ENCODE assay signal across 20 cellular contexts in the genomic region with DNA sequence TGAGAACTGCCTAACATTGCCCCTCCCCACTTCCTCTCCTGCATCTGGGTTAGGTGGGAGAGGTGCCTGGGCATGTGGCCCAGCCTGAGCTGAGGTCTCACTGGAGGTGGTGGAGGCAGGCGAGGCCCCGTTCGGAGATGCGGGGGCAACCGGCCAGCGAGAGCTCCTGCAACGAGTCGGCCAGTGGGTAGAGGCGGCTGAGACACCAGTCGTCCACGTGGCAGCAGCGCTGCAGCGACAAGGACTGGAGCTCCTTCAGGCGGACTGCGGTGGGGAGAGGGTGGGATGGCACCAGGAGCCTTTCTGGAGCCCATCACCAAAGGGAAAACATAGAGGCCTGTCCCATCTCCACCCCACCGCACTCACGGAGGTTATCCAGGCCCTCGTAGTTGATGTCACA. TPM values are rescaled to one million over a fixed set of nuclear protein-coding genes. Genes with fewer than 3 reads are reported as not detected.
DNase-seq lines count a peak whose midpoint lies in the region; ATAC-seq and TF ChIP-seq lines count a peak whose summit lies in the region.
"Had no signal": no experiment of that assay in that cellular context is flagged by ENCODE, and none has a peak within 500 bp of the region (broad histone marks: within the 10 kb centered on the region; RNA-seq: fewer than 3 reads in every experiment).

No MANE protein-coding gene starts in this region.

- H3K4me1 ChIP-seq in HEK293 (ENCODE audit: control insufficient read depth, insufficient read depth, low read length) (no peaks in the 10 kb centered on the region), Karpas-422 (ENCODE audit: low read length) (peaks cover 4% of the 10 kb centered on the region), right atrium auricular region (peaks cover 0 to 19% of the 10 kb centered on the region in 2 donors), BE2C (no peaks in the 10 kb centered on the region)
- H3K4me1 ChIP-seq: Caco-2, HAP-1 had no signal

- CTCF ChIA-PET in HEK293 (lab: Yijun Ruan, JAX) = interaction anchor here (0.6 to 1.5 kb wide), 3 partner anchors 31 to 958 kb away, joined by 3 to 10 read pairs (median 5); no protein-coding TSS in a partner anchor

- no peak overlapping the region for H3K4me2 ChIP-seq in Karpas-422 (ENCODE audit: low read depth, low read length, poor library complexity, severe bottlenecking)
- H3K4me2 ChIP-seq: BLaER1 treated with 17β-estradiol and CSF1 and Interleukin-3, amounts not matched to agents 10 nM and 100 nM had no signal

- H3K27me3 ChIP-seq in Karpas-422 (ENCODE audit: low read length) = no peaks in the 10 kb centered on the region
- no peaks in the 10 kb centered on the region for H3K27me3 ChIP-seq in right atrium auricular region
- no peaks in the 10 kb centered on the region for H3K27me3 ChIP-seq in BE2C
- H3K27me3 ChIP-seq: BLaER1 treated with 17β-estradiol and CSF1 and Interleukin-3, amounts not matched to agents 10 nM and 100 nM had no signal

- no peaks in the 10 kb centered on the region for H4K20me1 ChIP-seq in Karpas-422 (ENCODE audit: insufficient read depth, low read depth, low read length)

- H3K9me3 ChIP-seq in HEK293 (ENCODE audit: control insufficient read depth, insufficient read depth, low read depth, low read length) (no peaks in the 10 kb centered on the region), Karpas-422 (ENCODE audit: low read length) (no peaks in the 10 kb centered on the region), right atrium auricular region (no peaks in the 10 kb centered on the region), BE2C (no peaks in the 10 kb centered on the region)
- H3K9me3 ChIP-seq: BLaER1 treated with 17β-estradiol and CSF1 and Interleukin-3, amounts not matched to agents 10 nM and 100 nM; Caco-2; HAP-1 had no signal

- peaks cover 6% of the 10 kb centered on the region for H3K79me2 ChIP-seq in Karpas-422 (ENCODE audit: low read length)

- no peak for ATAC-seq in esophagus mucosa

- H3K27ac ChIP-seq in HEK293 (ENCODE audit: extremely low read depth, low read depth, low read length) = 0 out of 2 replicates have a peak overlapping the region, but pooled peaks have one; percentile 31
- no peak overlapping the region for H3K27ac ChIP-seq in Karpas-422 (ENCODE audit: low read length)
- peak overlapping the region; percentile 77 to 89 for H3K27ac ChIP-seq in right atrium auricular region

- DNase-seq in Karpas-422 (peak; percentile 37), right atrium auricular region (ENCODE audit: low spot score) (no peak), occipital lobe (lab: John Stamatoyannopoulos, UW) (peak; percentile 13), BE2C (no peak)
- no peak for DNase-seq in stimulated activated CD4-positive, alpha-beta T cell treated with anti-CD3 and anti-CD28 coated beads, Interleukin-4, amount 100 ng/mL, for 4 hours
- DNase-seq: Caco-2; CD4-positive, alpha-beta memory T cell; DND-41; NCI-H1694; NCI-H2081; NCI-H2171 treated with DMSO at 0.1 percent for 48 hours; NCI-H524 treated with DMSO at 0.1 percent for 48 hours; SHP77 had no signal

- no peak overlapping the region for H3K4me3 ChIP-seq in HEK293 (ENCODE audit: low read depth, low read length)
- no peak overlapping the region for H3K4me3 ChIP-seq in Karpas-422 (ENCODE audit: low read length)
- no peak overlapping the region for H3K4me3 ChIP-seq in right atrium auricular region
- H3K4me3 ChIP-seq in BE2C (ENCODE audit: low read depth, low read length) = no peak overlapping the region
- H3K4me3 ChIP-seq: BLaER1 treated with 17β-estradiol and CSF1 and Interleukin-3, amounts not matched to agents 10 nM and 100 nM; HAP-1 had no signal

- no peak overlapping the region for H2AFZ ChIP-seq in Karpas-422 (ENCODE audit: low read length)

- no peak overlapping the region for H3K9ac ChIP-seq in Karpas-422 (ENCODE audit: low read length)

- H3K36me3 ChIP-seq in HEK293 (ENCODE audit: control insufficient read depth in 2 of 2, insufficient read depth in 1 of 2, low read length in 2 of 2) = peaks cover 36 to 46% of the 10 kb centered on the region in 2 experiments; a peak in 2 of 3 replicates
- H3K36me3 ChIP-seq in Karpas-422 (ENCODE audit: insufficient read depth, low read length) = peaks cover 8% of the 10 kb centered on the region; the same call in 1 of the 2 replicates
- H3K36me3 ChIP-seq in right atrium auricular region = peaks cover 56% of the 10 kb centered on the region
- H3K36me3 ChIP-seq in BE2C = peaks cover 29% of the 10 kb centered on the region

- H3K9me2 ChIP-seq in Karpas-422 (replicated peaks; ENCODE audit: insufficient read depth, low read length) = no peaks in the 10 kb centered on the region

- TF ChIP-seq CTCF in HEK293 (tag by site-specific recombination; IDR thresholded peaks at IDR 0.05) = no peak
- TF ChIP-seq CTCF in right atrium auricular region (IDR thresholded peaks at IDR 0.05) = no peak
- no peak for TF ChIP-seq CTCF in BE2C (IDR thresholded peaks at IDR 0.05; ENCODE audit: low read depth, low read length)

- POLR2A ChIA-PET in HEK293 (lab: Yijun Ruan, JAX) = interaction anchor here (0.6 kb wide), 1 partner anchor 20 kb away, joined by 4 read pairs; no protein-coding TSS in a partner anchor

TF ChIP-seq in HEK293, 187 proteins besides CTCF, POLR2A, EP300 and RAD21:
- TF ChIP-seq ZNF155 (tag by site-specific recombination; IDR thresholded peaks at IDR 0.05) (no peak), ZNF624 (tag by site-specific recombination; IDR thresholded peaks at IDR 0.05) (no peak), ZNF658 (tag by site-specific recombination; IDR thresholded peaks at IDR 0.05) (no peak), ZNF350 (tag by site-specific recombination; IDR thresholded peaks at IDR 0.05) (no peak), ZNF664 (tag by site-specific recombination; IDR thresholded peaks at IDR 0.05) (no peak), ZBTB7A (tag by site-specific recombination; IDR thresholded peaks at IDR 0.05; ENCODE audit: low read depth) (no peak), HOXA7 (CRISPR knock-in tag; IDR thresholded peaks at IDR 0.05; ENCODE audit: borderline replicate concordance) (no peak), YY1 (tag by site-specific recombination; IDR thresholded peaks at IDR 0.05) (no peak), ZNF837 (tag by site-specific recombination; IDR thresholded peaks at IDR 0.05) (no peak)
- TF ChIP-seq, protein P1, sequence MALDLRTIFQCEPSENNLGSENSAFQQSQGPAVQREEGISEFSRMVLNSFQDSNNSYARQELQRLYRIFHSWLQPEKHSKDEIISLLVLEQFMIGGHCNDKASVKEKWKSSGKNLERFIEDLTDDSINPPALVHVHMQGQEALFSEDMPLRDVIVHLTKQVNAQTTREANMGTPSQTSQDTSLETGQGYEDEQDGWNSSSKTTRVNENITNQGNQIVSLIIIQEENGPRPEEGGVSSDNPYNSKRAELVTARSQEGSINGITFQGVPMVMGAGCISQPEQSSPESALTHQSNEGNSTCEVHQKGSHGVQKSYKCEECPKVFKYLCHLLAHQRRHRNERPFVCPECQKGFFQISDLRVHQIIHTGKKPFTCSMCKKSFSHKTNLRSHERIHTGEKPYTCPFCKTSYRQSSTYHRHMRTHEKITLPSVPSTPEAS (tag by site-specific recombination; IDR thresholded peaks at IDR 0.05) = no peak

RNA-seq across cellular contexts. Expression of a gene that starts 6.0 kb away (rescaled TPM):
- not detected in 2 replicates for total RNA-seq in Karpas-422 (2014; rRNA removed; shearing (Covaris generic); ENCODE audit: low replicate concordance)
- total RNA-seq in right atrium auricular region = 1 to 10 TPM; 1.9 to 4.5 TPM
- total RNA-seq in occipital lobe = 0.16 TPM
- total RNA-seq in esophagus mucosa = 40.4 TPM
- polyA plus RNA-seq in BE2C (2012; ENCODE audit: insufficient read depth, insufficient read length, low read depth) = 14.8 TPM
- total RNA-seq: M059J had no signal

RNA-seq across cellular contexts. Expression of a gene that starts 6.5 kb away (rescaled TPM):
- 25.1 and 30.3 TPM in 2 replicates for total RNA-seq in Karpas-422 (2014; rRNA removed; shearing (Covaris generic); ENCODE audit: low replicate concordance)
- total RNA-seq in right atrium auricular region (10 to 100 TPM; 63.2 to 88.7 TPM), occipital lobe (14.5 TPM), esophagus mucosa (34.6 TPM)
- 144 TPM for polyA plus RNA-seq in BE2C (2012; ENCODE audit: insufficient read depth, insufficient read length, low read depth)

RNA-seq across cellular contexts. Expression of a gene that starts 9.8 kb away (rescaled TPM):
- total RNA-seq in Karpas-422 (2014; rRNA removed; shearing (Covaris generic); ENCODE audit: low replicate concordance) = not detected in 2 replicates
- total RNA-seq in right atrium auricular region = not detected
- not detected for total RNA-seq in occipital lobe
- total RNA-seq in esophagus mucosa = not detected
- 0.46 TPM for polyA plus RNA-seq in BE2C (2012; ENCODE audit: insufficient read depth, insufficient read length, low read depth)
- total RNA-seq: Caco-2; CD4-positive, alpha-beta memory T cell; HT-29; M059J; OCI-LY7 had no signal
- polyA plus RNA-seq: CD4-positive, alpha-beta memory T cell had no signal

RNA-seq across cellular contexts. Expression of a gene that starts 35.6 kb away (rescaled TPM):
- total RNA-seq in Karpas-422 (2014; rRNA removed; shearing (Covaris generic); ENCODE audit: low replicate concordance) = 112 and 116 TPM in 2 replicates
- total RNA-seq in right atrium auricular region (10 to 100 TPM; 65.2 to 77.6 TPM), occipital lobe (24.5 TPM), esophagus mucosa (49.3 TPM)
- 274 TPM for polyA plus RNA-seq in BE2C (2012; ENCODE audit: insufficient read depth, insufficient read length, low read depth)

RNA-seq across cellular contexts. Expression of a gene that starts 36.0 kb away (rescaled TPM):
- 67.6 and 74.7 TPM in 2 replicates for total RNA-seq in Karpas-422 (2014; rRNA removed; shearing (Covaris generic); ENCODE audit: low replicate concordance)
- total RNA-seq in right atrium auricular region = 1 to 10 TPM; 8.5 to 9.0 TPM
- 14.8 TPM for total RNA-seq in occipital lobe
- total RNA-seq in esophagus mucosa = 15.7 TPM
- 398 TPM for polyA plus RNA-seq in BE2C (2012; ENCODE audit: insufficient read depth, insufficient read length, low read depth)

Comparison
In these comparisons a context has a peak if more than half of its experiments do, and no peak if none do; other contexts are left out.
1. DNase-seq: peak in Karpas-422 (single experiment) and occipital lobe (single experiment); none in right atrium auricular region (single experiment), BE2C (single experiment) and stimulated activated CD4-positive, alpha-beta T cell treated with anti-CD3 and anti-CD28 coated beads, Interleukin-4, amount 100 ng/mL, for 4 hours (0 of 2).